In genomic region chr1:57576750-57577149, GRCh38 we compare ENCODE assay signal across 29 cellular contexts.
A peak's percentile ranks its signal among the peaks of the same experiment; 100 is the strongest.
DNase-seq lines count a peak whose midpoint lies in the region; ATAC-seq, FAIRE-seq and TF ChIP-seq lines count a peak whose summit lies in the region.
"Had no signal": no experiment of that assay in that cellular context is flagged by ENCODE, and none has a peak within 500 bp of the region (broad histone marks: within the 10 kb centered on the region; RNA-seq: fewer than 3 reads in every experiment).

No MANE protein-coding gene starts in this region.

- H3K27ac Mint-ChIP-seq in activated naive CD8-positive, alpha-beta T cell treated with anti-CD3 and anti-CD28 coated beads, Interleukin-2, amount 50 U/mL, for 24 hours, result no peak overlapping the region
- H3K27ac Mint-ChIP-seq in H9, result no peak overlapping the region
- H3K27ac Mint-ChIP-seq: activated CD4-positive, alpha-beta T cell treated with anti-CD3 and anti-CD28 coated beads for 36 hours; activated CD8-positive, alpha-beta T cell treated with anti-CD3 and anti-CD28 coated beads, Interleukin-2, amount 10 ng/mL, durations not matched to agents 7 days and 5 days; activated naive CD8-positive, alpha-beta T cell; CD4-positive, CD25-positive, alpha-beta regulatory T cell; GM23338; HFFc6; immature natural killer cell; stimulated activated naive CD8-positive, alpha-beta T cell treated with anti-CD3 and anti-CD28 coated beads, Interleukin-15, Interleukin-2, amounts not matched to agents 100 ng/mL and 50 ng/mL, for 24 hours had no signal

- H2BK20ac ChIP-seq in H9 (ENCODE audit: low read depth, low read length, poor library complexity, severe bottlenecking), result no peak overlapping the region

- H3K56ac ChIP-seq in H9 (ENCODE audit: insufficient read length, low read depth, low read length), result no peak overlapping the region

- no peak overlapping the region for H2AK5ac ChIP-seq in H9 (ENCODE audit: insufficient read length, low read length)

- H3K14ac ChIP-seq in H9 (ENCODE audit: insufficient read depth, low read length), result no peak overlapping the region

- TF ChIP-seq CTCF in VCaP (conservative IDR thresholded peaks at IDR 0.05) (no peak), H9 (conservative IDR thresholded peaks at IDR 0.05) (no peak)

- WGBS in small intestine, 3 donors, result 12 to 54% (median 24%) methylated on average over 6 of the region's 6 CpGs
- no CpG with 5 or more reads among the region's 6 CpGs for WGBS in H9 (ENCODE audit: extremely low coverage, insufficient read length, low lambda C conversion rate)

- H4K5ac ChIP-seq in H9 (ENCODE audit: insufficient read length, low read depth, low read length), result no peak overlapping the region

- no peak for FAIRE-seq in small intestine (lab: Jason Lieb, UNC)
- FAIRE-seq: frontal cortex had no signal

- no peaks in the 10 kb centered on the region for H3K79me2 ChIP-seq in H9 (ENCODE audit: insufficient read depth, low read length)

- H3K36me3 Mint-ChIP-seq in activated naive CD8-positive, alpha-beta T cell treated with anti-CD3 and anti-CD28 coated beads, Interleukin-2, amount 50 U/mL, for 24 hours (ENCODE audit: low read depth), result no peaks in the 10 kb centered on the region
- H3K36me3 Mint-ChIP-seq in H9 (ENCODE audit: insufficient read depth in 1 of 3, low read depth in 3 of 3), result no peaks in the 10 kb centered on the region; a peak in 1 of 7 replicates
- H3K36me3 Mint-ChIP-seq: CD4-positive, CD25-positive, alpha-beta regulatory T cell; immature natural killer cell had no signal

- no peak overlapping the region for H3T11ph ChIP-seq in H9 (ENCODE audit: low read length)

- H3K23ac ChIP-seq in H9 (ENCODE audit: insufficient read length, low read depth, low read length), result no peak overlapping the region

- H2BK5ac ChIP-seq in H9 (ENCODE audit: insufficient read length, low read length), result no peak overlapping the region

- H3K27me3 Mint-ChIP-seq in activated naive CD8-positive, alpha-beta T cell treated with anti-CD3 and anti-CD28 coated beads, Interleukin-2, amount 50 U/mL, for 24 hours, result no peaks in the 10 kb centered on the region
- no peaks in the 10 kb centered on the region for H3K27me3 Mint-ChIP-seq in H9 (ENCODE audit: low read depth)
- H3K27me3 Mint-ChIP-seq: activated naive CD8-positive, alpha-beta T cell; CD4-positive, CD25-positive, alpha-beta regulatory T cell; stimulated activated naive CD8-positive, alpha-beta T cell treated with anti-CD3 and anti-CD28 coated beads, Interleukin-15, Interleukin-2, amounts not matched to agents 100 ng/mL and 50 ng/mL, for 24 hours had no signal

- H3K4me1 Mint-ChIP-seq in activated naive CD8-positive, alpha-beta T cell treated with anti-CD3 and anti-CD28 coated beads, Interleukin-2, amount 50 U/mL, for 24 hours, result no peaks in the 10 kb centered on the region
- peaks cover 3 to 6% of the 10 kb centered on the region in 2 experiments; a peak in 3 of 4 replicates for H3K4me1 Mint-ChIP-seq in H9
- H3K4me1 Mint-ChIP-seq: activated CD4-positive, alpha-beta T cell treated with anti-CD3 and anti-CD28 coated beads for 36 hours; CD4-positive, CD25-positive, alpha-beta regulatory T cell; immature natural killer cell had no signal

- H2BK12ac ChIP-seq in H9 (ENCODE audit: insufficient read length, low read depth, low read length), result no peak overlapping the region

- H3K27me3 ChIP-seq in small intestine (ENCODE audit: control insufficient read depth in 2 of 2, insufficient read depth in 2 of 2, low read length in 2 of 2) (no peaks in the 10 kb centered on the region), H9 (ENCODE audit: insufficient read depth, low read length) (no peaks in the 10 kb centered on the region)
- H3K27me3 ChIP-seq: ascending aorta, neutrophil had no signal

- peak overlapping the region; percentile 64 for H3K27ac ChIP-seq in VCaP
- no peak overlapping the region for H3K27ac ChIP-seq in small intestine (ENCODE audit: low read depth in 1 of 2, low read length in 1 of 2)
- H3K27ac ChIP-seq in H9 (ENCODE audit: insufficient read length, low read depth, low read length), result no peak overlapping the region
- H3K27ac ChIP-seq: 22Rv1, ascending aorta, neutrophil had no signal

- H3K4me3 ChIP-seq in small intestine (ENCODE audit: low read depth in 1 of 2, low read length in 2 of 2), result no peak overlapping the region
- H3K4me3 ChIP-seq: ascending aorta, GM23338 had no signal

- H2BK15ac ChIP-seq in H9 (ENCODE audit: low read depth, low read length), result no peak overlapping the region

- H3K36me3 ChIP-seq in small intestine (ENCODE audit: control insufficient read depth in 2 of 2, insufficient read depth in 2 of 2, low read length in 2 of 2), result no peaks in the 10 kb centered on the region
- H3K36me3 ChIP-seq: ascending aorta, neutrophil had no signal

- no peak overlapping the region for H3K4ac ChIP-seq in H9 (ENCODE audit: low read depth, low read length)

- H3K23me2 ChIP-seq in H9 (ENCODE audit: insufficient read length, low read depth, low read length, poor library complexity, severe bottlenecking), result no peaks in the 10 kb centered on the region

- H3K4me2 ChIP-seq in H9 (ENCODE audit: insufficient read depth, insufficient read length, low read length), result no peak overlapping the region
- H3K4me2 ChIP-seq: GM23338 had no signal

- no peaks in the 10 kb centered on the region for H3K79me1 ChIP-seq in H9 (ENCODE audit: insufficient read depth, low read depth, low read length, poor library complexity, severe bottlenecking)

- no peak overlapping the region for H2AFZ ChIP-seq in H9 (ENCODE audit: low read length)
- H2AFZ ChIP-seq: GM23338 had no signal

- H4K91ac ChIP-seq in H9 (ENCODE audit: insufficient read length, low read depth, low read length), result no peak overlapping the region

- no peak for ATAC-seq in activated naive CD8-positive, alpha-beta T cell treated with anti-CD3 and anti-CD28 coated beads, Interleukin-2, amount 50 U/mL, for 24 hours
- ATAC-seq in HG03025 (IDR thresholded peaks at IDR 0.05; ENCODE audit: low FRiP score, unreplicated experiment), result no peak
- ATAC-seq: activated CD4-positive, alpha-beta T cell treated with anti-CD3 and anti-CD28 coated beads for 36 hours; activated CD8-positive, alpha-beta T cell treated with anti-CD3 and anti-CD28 coated beads, Interleukin-2, amount 10 ng/mL, durations not matched to agents 7 days and 5 days; GM23338; left lobe of liver had no signal

- no peaks in the 10 kb centered on the region for H3K9me3 Mint-ChIP-seq in activated naive CD8-positive, alpha-beta T cell treated with anti-CD3 and anti-CD28 coated beads, Interleukin-2, amount 50 U/mL, for 24 hours
- H3K9me3 Mint-ChIP-seq in H9, result no peaks in the 10 kb centered on the region
- H3K9me3 Mint-ChIP-seq: GM23338; stimulated activated naive CD8-positive, alpha-beta T cell treated with anti-CD3 and anti-CD28 coated beads, Interleukin-15, Interleukin-2, amounts not matched to agents 100 ng/mL and 50 ng/mL, for 24 hours had no signal

- no peak overlapping the region for H4K8ac ChIP-seq in H9 (replicated peaks; ENCODE audit: insufficient read length, low read depth, low read length)

- H3K4me3 Mint-ChIP-seq in activated naive CD8-positive, alpha-beta T cell treated with anti-CD3 and anti-CD28 coated beads, Interleukin-2, amount 50 U/mL, for 24 hours, result no peak overlapping the region
- no peak overlapping the region for H3K4me3 Mint-ChIP-seq in H9
- H3K4me3 Mint-ChIP-seq: activated CD4-positive, alpha-beta T cell treated with anti-CD3 and anti-CD28 coated beads for 36 hours; activated CD8-positive, alpha-beta T cell treated with anti-CD3 and anti-CD28 coated beads, Interleukin-2, amount 10 ng/mL, durations not matched to agents 7 days and 5 days; activated naive CD8-positive, alpha-beta T cell; CD4-positive, CD25-positive, alpha-beta regulatory T cell; GM23338; HFFc6; immature natural killer cell; stimulated activated naive CD8-positive, alpha-beta T cell treated with anti-CD3 and anti-CD28 coated beads, Interleukin-15, Interleukin-2, amounts not matched to agents 100 ng/mL and 50 ng/mL, for 24 hours had no signal

- no peak overlapping the region for H2BK120ac ChIP-seq in H9 (ENCODE audit: low read depth, low read length, poor library complexity, severe bottlenecking)

- no peaks in the 10 kb centered on the region for H3K9me3 ChIP-seq in small intestine (ENCODE audit: control insufficient read depth, low read depth)
- no peaks in the 10 kb centered on the region for H3K9me3 ChIP-seq in H9 (ENCODE audit: control insufficient read depth, low read depth, low read length)
- H3K9me3 ChIP-seq: ascending aorta, neutrophil had no signal

- H3K4me1 ChIP-seq in small intestine (ENCODE audit: control insufficient read depth in 2 of 2, insufficient read depth in 1 of 2, low read depth in 1 of 2, low read length in 1 of 2) (peaks cover 0 to 3% of the 10 kb centered on the region in 2 donors), H9 (ENCODE audit: insufficient read depth, low read length) (no peaks in the 10 kb centered on the region)
- H3K4me1 ChIP-seq: ascending aorta had no signal

- H3K18ac ChIP-seq in H9 (ENCODE audit: insufficient read length, low read depth, low read length), result no peak overlapping the region

- no peak overlapping the region for H3K9ac ChIP-seq in H9 (ENCODE audit: extremely low read depth, insufficient read length, low read length)

- DNase-seq in DMS153 (lab: John Stamatoyannopoulos, UW) (peak; percentile 35), DMS153 treated with DMSO at 0.1 percent for 48 hours (lab: John Stamatoyannopoulos, UW; ENCODE audit: unreplicated experiment) (no peak), NCI-H510A treated with DMSO at 0.1 percent for 48 hours (lab: John Stamatoyannopoulos, UW) (peak; percentile 42), small intestine (peak; percentile 85), H9 (no peak)
- no peak for DNase-seq in activated naive CD8-positive, alpha-beta T cell treated with anti-CD3 and anti-CD28 coated beads, Interleukin-2, amount 50 U/mL, for 24 hours
- DNase-seq: activated CD4-positive, alpha-beta T cell treated with anti-CD3 and anti-CD28 coated beads for 36 hours; activated CD8-positive, alpha-beta T cell treated with anti-CD3 and anti-CD28 coated beads, Interleukin-2, amount 10 ng/mL, durations not matched to agents 7 days and 5 days; activated effector memory CD4-positive, alpha-beta T cell treated with Interleukin-2 at 50 U/mL for 16 hours; CD4-positive, CD25-positive, alpha-beta regulatory T cell; central memory CD4-positive, alpha-beta T cell; dermis blood vessel endothelial cell; DMS 273 treated with DMSO at 0.1 percent for 48 hours; HFFc6; hippocampal formation; immature natural killer cell; mesendoderm; NCI-H1436; NCI-H2171 treated with DMSO at 0.1 percent for 48 hours had no signal

- no peaks in the 10 kb centered on the region for H4K20me1 ChIP-seq in H9 (ENCODE audit: control insufficient read depth, insufficient read depth, insufficient read length)

Comparison
In these comparisons a context has a peak if more than half of its experiments do, and no peak if none do; other contexts are left out.
1. DNase-seq: peak in DMS153 (single experiment), NCI-H510A treated with DMSO at 0.1 percent for 48 hours (single experiment) and small intestine (single experiment); none in DMS153 treated with DMSO at 0.1 percent for 48 hours (single experiment), activated naive CD8-positive, alpha-beta T cell treated with anti-CD3 and anti-CD28 coated beads, Interleukin-2, amount 50 U/mL, for 24 hours (single experiment) and H9 (single experiment).